ENCODE assay signal across 8 cellular contexts in genomic region chrX:131987252-131987651, GRCh38. TPM values are rescaled to one million over a fixed set of nuclear protein-coding genes. Genes with fewer than 3 reads are reported as not detected.
A peak's percentile ranks its signal among the peaks of the same experiment; 100 is the strongest.
DNase-seq lines count a peak whose midpoint lies in the region; ATAC-seq and TF ChIP-seq lines count a peak whose summit lies in the region.

No MANE protein-coding gene starts in this region.

- no peak for TF ChIP-seq POLR2A in breast epithelium (IDR thresholded peaks at IDR 0.05)

- DNase-seq in NOMO-1 (lab: John Stamatoyannopoulos, UW; ENCODE audit: unreplicated experiment in 2 of 2) (peak; percentile 70 to 94), medulla oblongata (ENCODE audit: extremely low spot score) (peak; percentile 19), Right ventricle myocardium superior (no peak), NCI-H345 (lab: John Stamatoyannopoulos, UW) (no peak), NCI-H2029 treated with DMSO at 0.1 percent for 48 hours (lab: John Stamatoyannopoulos, UW) (no peak), breast epithelium (ENCODE audit: low spot score in 2 of 2) (no peak)

- H3K27me3 ChIP-seq in breast epithelium: peaks cover 0 to 61% of the 10 kb centered on the region in 2 donors

- no peak overlapping the region for H3K4me3 ChIP-seq in breast epithelium

- no peak for TF ChIP-seq CTCF in breast epithelium (IDR thresholded peaks at IDR 0.05)

- no peaks in the 10 kb centered on the region for H3K9me3 ChIP-seq in breast epithelium

- H3K27ac ChIP-seq in breast epithelium: no peak overlapping the region

- peak; percentile 100 for ATAC-seq in GM18867 (IDR thresholded peaks at IDR 0.05; ENCODE audit: unreplicated experiment)
- peak; percentile 99 for ATAC-seq in HG02678 (IDR thresholded peaks at IDR 0.05; ENCODE audit: unreplicated experiment)
- ATAC-seq in Right ventricle myocardium superior (ENCODE audit: poor library complexity): no peak

- H3K4me1 ChIP-seq in breast epithelium: no peaks in the 10 kb centered on the region

- H3K36me3 ChIP-seq in breast epithelium: no peaks in the 10 kb centered on the region

- intact Hi-C loops in Right ventricle myocardium superior (cut with DNase I): no loop called here
- intact Hi-C loops in breast epithelium (cut with DNase I; ENCODE audit: low total_unique reads): no loop called here

RNA-seq across cellular contexts. Expression of gene STK26, which starts 35.9 kb away (rescaled TPM):
- 0.51 TPM for total RNA-seq in Right ventricle myocardium superior
- 10 to 100 TPM; 12.8 to 19.2 (median 15.0) TPM for total RNA-seq in breast epithelium

Comparison
In these comparisons a context has a peak if more than half of its experiments do, and no peak if none do; other contexts are left out.
1. DNase-seq: peak in NOMO-1 (2 of 2) and medulla oblongata (single experiment); none in Right ventricle myocardium superior (single experiment), NCI-H345 (single experiment), NCI-H2029 treated with DMSO at 0.1 percent for 48 hours (single experiment) and breast epithelium (0 of 2).